Comparison of ENCODE assay signal across 9 cellular contexts in the genomic region with DNA sequence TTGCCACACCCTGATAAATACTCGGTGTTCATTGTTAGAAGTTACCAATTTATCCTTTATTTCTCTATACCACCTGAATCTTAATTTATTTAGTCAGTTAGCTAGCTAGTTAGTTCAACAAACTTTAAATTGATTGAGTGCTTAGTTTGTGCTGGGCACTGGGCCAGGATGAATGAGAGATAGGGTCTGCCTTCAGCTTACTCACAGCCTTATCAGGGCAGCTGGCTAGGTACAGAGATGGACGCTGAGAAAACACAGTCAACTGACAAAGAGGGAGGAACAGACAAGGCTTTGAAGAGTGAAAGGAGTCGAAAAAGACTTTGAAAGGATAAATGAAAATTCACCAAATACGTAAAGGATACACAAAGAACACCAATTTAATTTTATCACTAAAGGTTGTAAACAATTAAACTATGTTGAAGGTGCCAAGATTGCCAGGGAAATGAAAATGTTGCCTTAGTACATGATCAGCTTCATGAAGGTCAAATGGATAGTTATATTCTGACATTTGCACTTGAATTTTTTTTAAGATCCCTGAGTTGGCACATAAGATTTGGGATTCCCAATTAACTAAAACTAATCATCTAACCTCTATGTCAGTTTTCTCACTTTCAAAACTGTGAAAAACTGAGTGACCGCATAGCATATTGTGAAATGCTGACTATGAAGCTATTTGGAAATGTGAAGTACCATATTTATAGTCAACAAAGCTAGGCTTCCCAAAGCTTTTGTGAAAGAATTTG. TPM values are rescaled to one million over a fixed set of nuclear protein-coding genes. Genes with fewer than 3 reads are reported as not detected.
DNase-seq lines count a peak whose midpoint lies in the region; ATAC-seq, FAIRE-seq and TF ChIP-seq lines count a peak whose summit lies in the region.
"Had no signal": no experiment of that assay in that cellular context is flagged by ENCODE, and none has a peak within 500 bp of the region (broad histone marks: within the 10 kb centered on the region; RNA-seq: fewer than 3 reads in every experiment).

No MANE protein-coding gene starts in this region.

- peaks cover 69% of the 10 kb centered on the region for H3K79me2 ChIP-seq in HCT116 (ENCODE audit: insufficient read depth, low read length)

- H4K20me1 ChIP-seq in HCT116 (ENCODE audit: insufficient read depth): no peaks in the 10 kb centered on the region

- no peak for DNase-seq in HCT116 (ENCODE audit: low read depth, low spot score)
- no peak for DNase-seq in adipocyte (ENCODE audit: low read depth)
- peak in 2 of 3 donors; percentile 41 to 51 for DNase-seq in right cardiac atrium
- DNase-seq in small intestine: peak; percentile 72
- DNase-seq in amniotic stem cell (lab: John Stamatoyannopoulos, UW): no peak
- DNase-seq in activated T-helper 1 cell treated with anti-CD3 and anti-CD28 coated beads, Interleukin-12 subunit alpha, Interleukin-12 subunit beta, Interleukin-2, Interleukin-4 antibody, amounts not matched to agents 30 ng/mL and 10 ng/mL and 1 ng/mL, durations not matched to agents 14 hours and 24 hours and 36 hours (ENCODE audit: low spot score): no peak
- no peak for DNase-seq in NCI-H524 treated with DMSO at 0.1 percent for 48 hours (lab: John Stamatoyannopoulos, UW)
- DNase-seq: activated CD4-positive, alpha-beta T cell treated with anti-CD3 and anti-CD28 coated beads, Interleukin-2, amount 10 ng/mL, durations not matched to agents 7 days and 5 days had no signal

- H3K9me3 Mint-ChIP-seq in activated T-helper 1 cell treated with anti-CD3 and anti-CD28 coated beads, Interleukin-12 subunit alpha, Interleukin-12 subunit beta, Interleukin-2, Interleukin-4 antibody, amounts not matched to agents 30 ng/mL and 10 ng/mL and 1 ng/mL, durations not matched to agents 14 hours and 24 hours and 36 hours: no peaks in the 10 kb centered on the region
- H3K9me3 Mint-ChIP-seq: activated CD4-positive, alpha-beta T cell treated with anti-CD3 and anti-CD28 coated beads, Interleukin-2, amount 10 ng/mL, durations not matched to agents 7 days and 5 days had no signal

- H3K9me2 ChIP-seq in HCT116 (ENCODE audit: insufficient read depth): no peaks in the 10 kb centered on the region

- H3K9me3 ChIP-seq in HCT116 (ENCODE audit: control insufficient read depth in 1 of 2, insufficient read depth in 1 of 2, low read depth in 1 of 2, low read length in 2 of 2) (peaks cover 0 to 5% of the 10 kb centered on the region in 2 experiments; a peak in 1 of 4 replicates), adipocyte (ENCODE audit: control insufficient read depth, low read length) (no peaks in the 10 kb centered on the region), right cardiac atrium (ENCODE audit: control insufficient read depth, low read length) (no peaks in the 10 kb centered on the region), small intestine (ENCODE audit: control insufficient read depth, low read depth) (no peaks in the 10 kb centered on the region)

- H2AFZ ChIP-seq in HCT116 (ENCODE audit: low read depth, low read length, poor library complexity, severe bottlenecking): no peak overlapping the region

- H3K27ac ChIP-seq in HCT116 (ENCODE audit: low read depth, low read length): peak overlapping the region; percentile 98
- peak overlapping the region; percentile 97 for H3K27ac ChIP-seq in right cardiac atrium (ENCODE audit: low read length)
- H3K27ac ChIP-seq in small intestine (ENCODE audit: low read depth in 1 of 2, low read length in 1 of 2): peak overlapping the region in 1 of 2 donors; percentile 41

- H3K4me1 ChIP-seq in HCT116 (ENCODE audit: control insufficient read depth in 1 of 2, insufficient read depth in 2 of 2, low read length in 2 of 2): peaks cover 18 to 60% of the 10 kb centered on the region in 2 experiments
- peaks cover 38% of the 10 kb centered on the region for H3K4me1 ChIP-seq in adipocyte (ENCODE audit: control insufficient read depth, insufficient read depth, low read length)
- H3K4me1 ChIP-seq in right cardiac atrium (ENCODE audit: control insufficient read depth, insufficient read depth, low read length): peaks cover 9% of the 10 kb centered on the region
- peaks cover 3 to 4% of the 10 kb centered on the region in 2 donors for H3K4me1 ChIP-seq in small intestine (ENCODE audit: control insufficient read depth in 2 of 2, insufficient read depth in 1 of 2, low read depth in 1 of 2, low read length in 1 of 2)

- no peak for TF ChIP-seq RAD21 in HCT116 (IDR thresholded peaks at IDR 0.05; ENCODE audit: low read depth)

- peak overlapping the region; percentile 73 to 95 for H3K4me3 ChIP-seq in HCT116 (replicated peaks in 1 of 2; ENCODE audit: low read depth in 1 of 2, low read length in 2 of 2)
- peak overlapping the region; percentile 85 for H3K4me3 ChIP-seq in adipocyte (ENCODE audit: low read length)
- peak overlapping the region; percentile 67 for H3K4me3 ChIP-seq in right cardiac atrium (ENCODE audit: low read length)
- no peak overlapping the region for H3K4me3 ChIP-seq in small intestine (ENCODE audit: low read depth in 1 of 2, low read length in 2 of 2)

- H3K36me3 ChIP-seq in HCT116 (ENCODE audit: control insufficient read depth in 1 of 2, insufficient read depth in 2 of 2, low read length in 2 of 2) (peaks cover 5 to 53% of the 10 kb centered on the region in 2 experiments), adipocyte (ENCODE audit: control insufficient read depth, insufficient read depth, low read length, severe bottlenecking) (peaks cover 22% of the 10 kb centered on the region), small intestine (ENCODE audit: control insufficient read depth in 2 of 2, insufficient read depth in 2 of 2, low read length in 2 of 2) (no peaks in the 10 kb centered on the region)

- intact Hi-C loops in HCT116 (cut with micrococcal nuclease): loop anchor here (5.0 kb wide), 1 partner anchor 144 kb away; no protein-coding TSS in a partner anchor
- intact Hi-C loops in right cardiac atrium (cut with DNase I): no loop called here
- intact Hi-C loops in activated T-helper 1 cell treated with anti-CD3 and anti-CD28 coated beads, Interleukin-12 subunit alpha, Interleukin-12 subunit beta, Interleukin-2, Interleukin-4 antibody, amounts not matched to agents 30 ng/mL and 10 ng/mL and 1 ng/mL, durations not matched to agents 14 hours and 24 hours and 36 hours (cut with micrococcal nuclease): no loop called here

- ATAC-seq in HCT116 (no peak), right cardiac atrium (peak in 1 of 2 donors; percentile 42), HG03025 (IDR thresholded peaks at IDR 0.05; ENCODE audit: low FRiP score, unreplicated experiment) (no peak)

- TF ChIP-seq CTCF in HCT116 (IDR thresholded peaks at IDR 0.05 in 2 of 3, conservative IDR thresholded peaks at IDR 0.05 in 1 of 3; ENCODE audit: borderline replicate concordance in 1 of 3, insufficient read depth in 1 of 3, low read depth in 2 of 3, low read length in 2 of 3): no peak

- no peak for FAIRE-seq in small intestine (lab: Jason Lieb, UNC)

- H3K36me3 Mint-ChIP-seq in activated T-helper 1 cell treated with anti-CD3 and anti-CD28 coated beads, Interleukin-12 subunit alpha, Interleukin-12 subunit beta, Interleukin-2, Interleukin-4 antibody, amounts not matched to agents 30 ng/mL and 10 ng/mL and 1 ng/mL, durations not matched to agents 14 hours and 24 hours and 36 hours (ENCODE audit: low read depth): no peaks in the 10 kb centered on the region

- H3K4me2 ChIP-seq in HCT116 (ENCODE audit: low read length): peak overlapping the region; percentile 84

- no TSS peak for BruUV-seq in HCT116 (replicated peaks; lab: Mats Ljungman, UMichigan)

- H3K4me3 Mint-ChIP-seq in activated T-helper 1 cell treated with anti-CD3 and anti-CD28 coated beads, Interleukin-12 subunit alpha, Interleukin-12 subunit beta, Interleukin-2, Interleukin-4 antibody, amounts not matched to agents 30 ng/mL and 10 ng/mL and 1 ng/mL, durations not matched to agents 14 hours and 24 hours and 36 hours: no peak overlapping the region
- H3K4me3 Mint-ChIP-seq: activated CD4-positive, alpha-beta T cell treated with anti-CD3 and anti-CD28 coated beads, Interleukin-2, amount 10 ng/mL, durations not matched to agents 7 days and 5 days had no signal

- H3K9ac ChIP-seq in HCT116 (ENCODE audit: low read length) (peak overlapping the region; percentile 98), adipocyte (ENCODE audit: low read length) (peak overlapping the region; percentile 99)

- peaks cover 46% of the 10 kb centered on the region for H3K27me3 Mint-ChIP-seq in activated T-helper 1 cell treated with anti-CD3 and anti-CD28 coated beads, Interleukin-12 subunit alpha, Interleukin-12 subunit beta, Interleukin-2, Interleukin-4 antibody, amounts not matched to agents 30 ng/mL and 10 ng/mL and 1 ng/mL, durations not matched to agents 14 hours and 24 hours and 36 hours (ENCODE audit: insufficient read depth)

- H3K4me1 Mint-ChIP-seq in activated T-helper 1 cell treated with anti-CD3 and anti-CD28 coated beads, Interleukin-12 subunit alpha, Interleukin-12 subunit beta, Interleukin-2, Interleukin-4 antibody, amounts not matched to agents 30 ng/mL and 10 ng/mL and 1 ng/mL, durations not matched to agents 14 hours and 24 hours and 36 hours (ENCODE audit: low read depth): peaks cover 10% of the 10 kb centered on the region

- TF ChIP-seq POLR2A in HCT116 (IDR thresholded peaks at IDR 0.05; ENCODE audit: borderline replicate concordance, extremely low read depth, insufficient read depth, insufficient read length): no peak

- 45% methylated on average over 5 of the region's 5 CpGs for WGBS in right cardiac atrium
- WGBS in small intestine, 3 donors: 31 to 47% (median 38%) methylated on average over 5 of the region's 5 CpGs

- H3K27ac Mint-ChIP-seq in activated T-helper 1 cell treated with anti-CD3 and anti-CD28 coated beads, Interleukin-12 subunit alpha, Interleukin-12 subunit beta, Interleukin-2, Interleukin-4 antibody, amounts not matched to agents 30 ng/mL and 10 ng/mL and 1 ng/mL, durations not matched to agents 14 hours and 24 hours and 36 hours: no peak overlapping the region
- H3K27ac Mint-ChIP-seq: activated CD4-positive, alpha-beta T cell treated with anti-CD3 and anti-CD28 coated beads, Interleukin-2, amount 10 ng/mL, durations not matched to agents 7 days and 5 days had no signal

- CTCF ChIA-PET in HCT116 (lab: Charles Lee): interaction anchor here (1.3 kb wide), 1 partner anchor 25 kb away, joined by 4 read pairs; no protein-coding TSS in a partner anchor

- RAD21 ChIA-PET in HCT116 (lab: Charles Lee; ENCODE audit: low non-redundant PET in 1 of 2, low total read pairs in 2 of 2, uncharacterized antibody in 2 of 2, unreplicated experiment in 2 of 2): no interaction called here

- POLR2A ChIA-PET in HCT116 (lab: Charles Lee): interaction anchor here (1.5 to 1.7 kb wide), 2 partner anchors 10 to 22 kb away, joined by 3 to 7 read pairs; no protein-coding TSS in a partner anchor

- no peaks in the 10 kb centered on the region for H3K27me3 ChIP-seq in HCT116 (ENCODE audit: insufficient read depth, low read length)
- no peaks in the 10 kb centered on the region for H3K27me3 ChIP-seq in adipocyte (replicated peaks; ENCODE audit: control insufficient read depth, insufficient read depth, low read length)
- no peaks in the 10 kb centered on the region for H3K27me3 ChIP-seq in right cardiac atrium (ENCODE audit: control insufficient read depth, insufficient read depth)
- H3K27me3 ChIP-seq in small intestine (ENCODE audit: control insufficient read depth in 2 of 2, insufficient read depth in 2 of 2, low read length in 2 of 2): no peaks in the 10 kb centered on the region

RNA-seq across cellular contexts. Expression of a gene that starts 2.1 kb away (rescaled TPM):
- 157 TPM for total RNA-seq in HCT116 (2021; ENCODE audit: unreplicated experiment)
- polyA plus RNA-seq in HCT116 (2012): 153 and 174 TPM in 2 replicates
- total RNA-seq in right cardiac atrium: 100 to 1,000 TPM; 179 to 233 (median 200) TPM
- 136 TPM for polyA plus RNA-seq in right cardiac atrium
- polyA plus RNA-seq in small intestine: 10 to 100 TPM in 1 of 3 donors, 1 to 10 TPM in 2; 7.2 to 17.2 (median 7.3) TPM
- total RNA-seq in activated T-helper 1 cell treated with anti-CD3 and anti-CD28 coated beads, Interleukin-12 subunit alpha, Interleukin-12 subunit beta, Interleukin-2, Interleukin-4 antibody, amounts not matched to agents 30 ng/mL and 10 ng/mL and 1 ng/mL, durations not matched to agents 14 hours and 24 hours and 36 hours: not detected in 2 replicates
- total RNA-seq: activated CD4-positive, alpha-beta T cell treated with anti-CD3 and anti-CD28 coated beads, Interleukin-2, amount 10 ng/mL, durations not matched to agents 7 days and 5 days had no signal

RNA-seq across cellular contexts. Expression of a gene that starts 23.2 kb away (rescaled TPM):
- total RNA-seq in HCT116 (2021; ENCODE audit: unreplicated experiment) (298 TPM), right cardiac atrium (100 to 1,000 TPM; 298 to 502 (median 380) TPM)
- polyA plus RNA-seq in HCT116 (2012): 358 and 529 TPM in 2 replicates
- polyA plus RNA-seq in right cardiac atrium (269 TPM), small intestine (10 to 100 TPM in 1 of 3 donors, 1 to 10 TPM in 2; 3.1 to 57.3 (median 8.9) TPM)
- 0.76 and 1.8 TPM in 2 replicates for total RNA-seq in activated T-helper 1 cell treated with anti-CD3 and anti-CD28 coated beads, Interleukin-12 subunit alpha, Interleukin-12 subunit beta, Interleukin-2, Interleukin-4 antibody, amounts not matched to agents 30 ng/mL and 10 ng/mL and 1 ng/mL, durations not matched to agents 14 hours and 24 hours and 36 hours
- total RNA-seq: activated CD4-positive, alpha-beta T cell treated with anti-CD3 and anti-CD28 coated beads, Interleukin-2, amount 10 ng/mL, durations not matched to agents 7 days and 5 days had no signal

Comparison
In these comparisons a context has a peak if more than half of its experiments do, and no peak if none do; other contexts are left out.
1. DNase-seq: peak in right cardiac atrium (2 of 3) and small intestine (single experiment); none in HCT116 (single experiment), adipocyte (single experiment), amniotic stem cell (single experiment), activated T-helper 1 cell treated with anti-CD3 and anti-CD28 coated beads, Interleukin-12 subunit alpha, Interleukin-12 subunit beta, Interleukin-2, Interleukin-4 antibody, amounts not matched to agents 30 ng/mL and 10 ng/mL and 1 ng/mL, durations not matched to agents 14 hours and 24 hours and 36 hours (single experiment) and NCI-H524 treated with DMSO at 0.1 percent for 48 hours (single experiment).
2. H3K4me3 ChIP-seq: peak in HCT116 (2 of 2), adipocyte (single experiment) and right cardiac atrium (single experiment); none in small intestine (0 of 2).
3. RNA of a gene that starts 2.1 kb away (total RNA-seq): 179 to 233 TPM in right cardiac atrium and 157 TPM in HCT116 (single experiment); not detected in activated T-helper 1 cell treated with anti-CD3 and anti-CD28 coated beads, Interleukin-12 subunit alpha, Interleukin-12 subunit beta, Interleukin-2, Interleukin-4 antibody, amounts not matched to agents 30 ng/mL and 10 ng/mL and 1 ng/mL, durations not matched to agents 14 hours and 24 hours and 36 hours; every median in the first group is over 100 times any median in the second.
4. RNA of a gene that starts 23.2 kb away (total RNA-seq): 298 to 502 TPM in right cardiac atrium and 298 TPM in HCT116 (single experiment); 0.76 to 1.8 TPM in activated T-helper 1 cell treated with anti-CD3 and anti-CD28 coated beads, Interleukin-12 subunit alpha, Interleukin-12 subunit beta, Interleukin-2, Interleukin-4 antibody, amounts not matched to agents 30 ng/mL and 10 ng/mL and 1 ng/mL, durations not matched to agents 14 hours and 24 hours and 36 hours; every median in the first group is over 100 times any median in the second.